ENCODE assay signal across 8 cellular contexts in genomic region chr10:4059471-4060138, GRCh38.
DNase-seq lines count a peak whose midpoint lies in the region; ATAC-seq and TF ChIP-seq lines count a peak whose summit lies in the region.
"Had no signal": no experiment of that assay in that cellular context is flagged by ENCODE, and none has a peak within 500 bp of the region (broad histone marks: within the 10 kb centered on the region; RNA-seq: fewer than 3 reads in every experiment).

No MANE protein-coding gene starts in this region.

- WGBS in sigmoid colon, 2 donors = 48 to 56% methylated on average over 11 of the region's 11 CpGs

- TF ChIP-seq CTCF in sigmoid colon (IDR thresholded peaks at IDR 0.05) = no peak

- no peaks in the 10 kb centered on the region for H3K27me3 ChIP-seq in sigmoid colon
- H3K27me3 ChIP-seq: foreskin keratinocyte had no signal

- intact Hi-C loops in activated T-helper 2 cell treated with anti-CD3 and anti-CD28 coated beads, Interferon-gamma antibody, Interleukin-2, Interleukin-4, amounts not matched to agents 10 μg/mL and 5 μg/mL and 100 μg/mL, durations not matched to agents 14 hours and 24 hours and 36 hours (cut with micrococcal nuclease) = loop anchor here (10.0 kb wide), 1 partner anchor 185 kb away; no protein-coding TSS in a partner anchor
- intact Hi-C loops in sigmoid colon (cut with DNase I) = loop anchor here (5.0 to 10.0 kb wide), 5 partner anchors 207 to 603 kb away; no protein-coding TSS in a partner anchor

- H3K27me3 Mint-ChIP-seq in activated T-helper 2 cell treated with anti-CD3 and anti-CD28 coated beads, Interferon-gamma antibody, Interleukin-2, Interleukin-4, amounts not matched to agents 10 μg/mL and 5 μg/mL and 100 μg/mL, durations not matched to agents 14 hours and 24 hours and 36 hours (ENCODE audit: low read depth) = no peaks in the 10 kb centered on the region

- DNase-seq in KG1 (lab: John Stamatoyannopoulos, UW) (peak; percentile 20), sigmoid colon (no peak), dedifferentiated amniotic fluid mesenchymal stem cell (ENCODE audit: extremely low spot score) (no peak)
- DNase-seq in activated T-helper 2 cell treated with anti-CD3 and anti-CD28 coated beads, Interferon-gamma antibody, Interleukin-2, Interleukin-4, amounts not matched to agents 10 μg/mL and 5 μg/mL and 100 μg/mL, durations not matched to agents 14 hours and 24 hours and 36 hours (ENCODE audit: low spot score) = peak; percentile 30
- DNase-seq: foreskin keratinocyte had no signal

- H3K9me3 Mint-ChIP-seq in activated T-helper 2 cell treated with anti-CD3 and anti-CD28 coated beads, Interferon-gamma antibody, Interleukin-2, Interleukin-4, amounts not matched to agents 10 μg/mL and 5 μg/mL and 100 μg/mL, durations not matched to agents 14 hours and 24 hours and 36 hours = no peaks in the 10 kb centered on the region

- ATAC-seq in GM19043 (IDR thresholded peaks at IDR 0.05; ENCODE audit: low read depth, unreplicated experiment) (peak; percentile 49), HG02571 (IDR thresholded peaks at IDR 0.05; ENCODE audit: unreplicated experiment) (no peak), HG03175 (IDR thresholded peaks at IDR 0.05; ENCODE audit: unreplicated experiment) (no peak)
- ATAC-seq: foreskin keratinocyte had no signal

- TF ChIP-seq POLR2A in sigmoid colon (IDR thresholded peaks at IDR 0.05) = no peak

- H3K36me3 ChIP-seq in sigmoid colon = no peaks in the 10 kb centered on the region

- no peaks in the 10 kb centered on the region for H3K36me3 Mint-ChIP-seq in activated T-helper 2 cell treated with anti-CD3 and anti-CD28 coated beads, Interferon-gamma antibody, Interleukin-2, Interleukin-4, amounts not matched to agents 10 μg/mL and 5 μg/mL and 100 μg/mL, durations not matched to agents 14 hours and 24 hours and 36 hours (ENCODE audit: low read depth)

- peaks cover 0 to 50% (median 48%) of the 10 kb centered on the region in 4 donors for H3K4me1 ChIP-seq in sigmoid colon

- H3K27ac Mint-ChIP-seq in activated T-helper 2 cell treated with anti-CD3 and anti-CD28 coated beads, Interferon-gamma antibody, Interleukin-2, Interleukin-4, amounts not matched to agents 10 μg/mL and 5 μg/mL and 100 μg/mL, durations not matched to agents 14 hours and 24 hours and 36 hours = no peak overlapping the region

- peak overlapping the region in 3 of 4 donors; percentile 77 to 83 (median 77) for H3K27ac ChIP-seq in sigmoid colon
- H3K27ac ChIP-seq: foreskin keratinocyte had no signal

- TF ChIP-seq EP300 in sigmoid colon (IDR thresholded peaks at IDR 0.05) = peak in 3 of 4 donors; percentile 3 to 63 (median 37)

- no peaks in the 10 kb centered on the region for H3K9me3 ChIP-seq in sigmoid colon

- no peak overlapping the region for H3K4me3 Mint-ChIP-seq in activated T-helper 2 cell treated with anti-CD3 and anti-CD28 coated beads, Interferon-gamma antibody, Interleukin-2, Interleukin-4, amounts not matched to agents 10 μg/mL and 5 μg/mL and 100 μg/mL, durations not matched to agents 14 hours and 24 hours and 36 hours (ENCODE audit: low read depth)

- H3K4me3 ChIP-seq in sigmoid colon = no peak overlapping the region

- peaks cover 27% of the 10 kb centered on the region for H3K4me1 Mint-ChIP-seq in activated T-helper 2 cell treated with anti-CD3 and anti-CD28 coated beads, Interferon-gamma antibody, Interleukin-2, Interleukin-4, amounts not matched to agents 10 μg/mL and 5 μg/mL and 100 μg/mL, durations not matched to agents 14 hours and 24 hours and 36 hours (ENCODE audit: low read depth)

Comparison
In these comparisons a context has a peak if more than half of its experiments do, and no peak if none do; other contexts are left out.
1. DNase-seq: peak in KG1 (single experiment) and activated T-helper 2 cell treated with anti-CD3 and anti-CD28 coated beads, Interferon-gamma antibody, Interleukin-2, Interleukin-4, amounts not matched to agents 10 μg/mL and 5 μg/mL and 100 μg/mL, durations not matched to agents 14 hours and 24 hours and 36 hours (single experiment); none in sigmoid colon (single experiment) and dedifferentiated amniotic fluid mesenchymal stem cell (single experiment).